Comparison of ENCODE assay signal across 19 cellular contexts in genomic region chr10:27150261-27150660, GRCh38. TPM values are rescaled to one million over a fixed set of nuclear protein-coding genes. Genes with fewer than 3 reads are reported as not detected.
DNase-seq lines count a peak whose midpoint lies in the region; ATAC-seq and TF ChIP-seq lines count a peak whose summit lies in the region.
"Had no signal": no experiment of that assay in that cellular context is flagged by ENCODE, and none has a peak within 500 bp of the region (broad histone marks: within the 10 kb centered on the region; RNA-seq: fewer than 3 reads in every experiment).

No MANE protein-coding gene starts in this region.

- ATAC-seq in T-helper 17 cell: no peak
- ATAC-seq: activated T-cell treated with anti-CD3 and anti-CD28 coated beads, Interleukin-2, amount 50 U/mL, for 72 hours; stimulated activated memory B cell treated with anti-CD40 and anti-IgM and Interleukin-4, amounts not matched to agents 10 μg/mL and 1 μg/mL and 100 μg/mL, for 72 hours had no signal

- POLR2A ChIA-PET in activated CD4-positive, alpha-beta memory T cell treated with anti-CD3 and anti-CD28 coated beads, Interleukin-2, amount 10 ng/mL, durations not matched to agents 7 days and 5 days (lab: Charles Lee): no interaction called here

- H3K27ac Mint-ChIP-seq in activated naive CD4-positive, alpha-beta T cell treated with anti-CD3 and anti-CD28 coated beads, Interleukin-2, amount 50 U/mL, for 24 hours: no peak overlapping the region
- H3K27ac Mint-ChIP-seq in IgD-negative memory B cell (peak overlapping the region in 2 of 3 donors; percentile 13 to 33), brain (peak overlapping the region in 4 of 5 experiments; percentile 17 to 71 (median 38)), progenitor cell of endocrine pancreas (no peak overlapping the region), T-helper 17 cell (no peak overlapping the region)
- H3K27ac Mint-ChIP-seq in activated CD4-positive, alpha-beta memory T cell treated with anti-CD3 and anti-CD28 coated beads, Interleukin-2, amount 10 ng/mL, durations not matched to agents 7 days and 5 days: no peak overlapping the region
- H3K27ac Mint-ChIP-seq: activated CD4-positive, alpha-beta memory T cell treated with anti-CD3 and anti-CD28 coated beads for 36 hours; stimulated activated memory B cell treated with anti-CD40 and anti-IgM and Interleukin-4, amounts not matched to agents 10 μg/mL and 1 μg/mL and 100 μg/mL, for 72 hours had no signal

- H3K9me3 ChIP-seq in T-helper 17 cell (ENCODE audit: control insufficient read depth, low read length, poor library complexity, severe bottlenecking): no peaks in the 10 kb centered on the region
- H3K9me3 ChIP-seq: BLaER1 treated with 17β-estradiol and CSF1 and Interleukin-3, amounts not matched to agents 10 nM and 100 nM; HAP-1; testis had no signal

- no peaks in the 10 kb centered on the region for H3K27me3 Mint-ChIP-seq in activated naive CD4-positive, alpha-beta T cell treated with anti-CD3 and anti-CD28 coated beads, Interleukin-2, amount 50 U/mL, for 24 hours
- H3K27me3 Mint-ChIP-seq in IgD-negative memory B cell: no peaks in the 10 kb centered on the region
- peaks cover 21% of the 10 kb centered on the region for H3K27me3 Mint-ChIP-seq in brain
- no peaks in the 10 kb centered on the region for H3K27me3 Mint-ChIP-seq in progenitor cell of endocrine pancreas
- H3K27me3 Mint-ChIP-seq in activated CD4-positive, alpha-beta memory T cell treated with anti-CD3 and anti-CD28 coated beads, Interleukin-2, amount 10 ng/mL, durations not matched to agents 7 days and 5 days: no peaks in the 10 kb centered on the region
- no peaks in the 10 kb centered on the region for H3K27me3 Mint-ChIP-seq in T-helper 17 cell
- H3K27me3 Mint-ChIP-seq: activated CD4-positive, alpha-beta memory T cell treated with anti-CD3 and anti-CD28 coated beads for 36 hours; stimulated activated memory B cell treated with anti-CD40 and anti-IgM and Interleukin-4, amounts not matched to agents 10 μg/mL and 1 μg/mL and 100 μg/mL, for 72 hours had no signal

- H3K36me3 Mint-ChIP-seq in activated naive CD4-positive, alpha-beta T cell treated with anti-CD3 and anti-CD28 coated beads, Interleukin-2, amount 50 U/mL, for 24 hours: peaks cover 22% of the 10 kb centered on the region
- H3K36me3 Mint-ChIP-seq in IgD-negative memory B cell (peaks cover 5% of the 10 kb centered on the region), brain (peaks cover 69% of the 10 kb centered on the region), progenitor cell of endocrine pancreas (ENCODE audit: insufficient read depth) (peaks cover 23% of the 10 kb centered on the region), T-helper 17 cell (ENCODE audit: low read depth) (peaks cover 5% of the 10 kb centered on the region)
- H3K36me3 Mint-ChIP-seq in activated CD4-positive, alpha-beta memory T cell treated with anti-CD3 and anti-CD28 coated beads, Interleukin-2, amount 10 ng/mL, durations not matched to agents 7 days and 5 days (ENCODE audit: low read depth): peaks cover 72% of the 10 kb centered on the region

- no peak for TF ChIP-seq CTCF in brain (conservative IDR thresholded peaks at IDR 0.05)
- no peak for TF ChIP-seq CTCF in progenitor cell of endocrine pancreas (IDR thresholded peaks at IDR 0.05; ENCODE audit: unreplicated experiment)

- DNase-seq in activated naive CD4-positive, alpha-beta T cell treated with anti-CD3 and anti-CD28 coated beads, Interleukin-2, amount 50 U/mL, for 16 hours: no peak
- DNase-seq in progenitor cell of endocrine pancreas (ENCODE audit: low spot score, unreplicated experiment): no peak
- no peak for DNase-seq in activated CD4-positive, alpha-beta memory T cell treated with anti-CD3 and anti-CD28 coated beads, Interleukin-2, amount 10 ng/mL, durations not matched to agents 7 days and 5 days
- no peak for DNase-seq in T-helper 17 cell
- DNase-seq: activated CD4-positive, alpha-beta memory T cell treated with anti-CD3 and anti-CD28 coated beads for 36 hours; activated T-cell treated with anti-CD3 and anti-CD28 coated beads, Interleukin-2, amount 50 U/mL, for 72 hours; head of caudate nucleus; IMR-90; NCI-H1417; NCI-H2107; NCI-H446; stimulated activated CD4-positive, alpha-beta T cell treated with anti-CD3 and anti-CD28 coated beads, Interleukin-4, amount 100 ng/mL, for 1 hour; testis had no signal

- CTCF ChIA-PET in activated CD4-positive, alpha-beta memory T cell treated with anti-CD3 and anti-CD28 coated beads, Interleukin-2, amount 10 ng/mL, durations not matched to agents 7 days and 5 days (lab: Charles Lee): no interaction called here

- peaks cover 67% of the 10 kb centered on the region for H3K4me1 Mint-ChIP-seq in activated naive CD4-positive, alpha-beta T cell treated with anti-CD3 and anti-CD28 coated beads, Interleukin-2, amount 50 U/mL, for 24 hours
- H3K4me1 Mint-ChIP-seq in IgD-negative memory B cell: peaks cover 25 to 28% (median 26%) of the 10 kb centered on the region in 3 donors
- peaks cover 65% of the 10 kb centered on the region for H3K4me1 Mint-ChIP-seq in brain
- peaks cover 14% of the 10 kb centered on the region for H3K4me1 Mint-ChIP-seq in progenitor cell of endocrine pancreas (ENCODE audit: low read depth)
- H3K4me1 Mint-ChIP-seq in activated CD4-positive, alpha-beta memory T cell treated with anti-CD3 and anti-CD28 coated beads, Interleukin-2, amount 10 ng/mL, durations not matched to agents 7 days and 5 days: peaks cover 50% of the 10 kb centered on the region
- H3K4me1 Mint-ChIP-seq in T-helper 17 cell: peaks cover 45% of the 10 kb centered on the region

- H3K9me3 Mint-ChIP-seq in activated naive CD4-positive, alpha-beta T cell treated with anti-CD3 and anti-CD28 coated beads, Interleukin-2, amount 50 U/mL, for 24 hours: no peaks in the 10 kb centered on the region
- H3K9me3 Mint-ChIP-seq in IgD-negative memory B cell: peaks cover 0 to 3% (median 0%) of the 10 kb centered on the region in 3 donors
- peaks cover 0 to 4% (median 0%) of the 10 kb centered on the region in 5 experiments for H3K9me3 Mint-ChIP-seq in brain
- no peaks in the 10 kb centered on the region for H3K9me3 Mint-ChIP-seq in progenitor cell of endocrine pancreas (ENCODE audit: low read depth)
- H3K9me3 Mint-ChIP-seq in activated CD4-positive, alpha-beta memory T cell treated with anti-CD3 and anti-CD28 coated beads, Interleukin-2, amount 10 ng/mL, durations not matched to agents 7 days and 5 days: no peaks in the 10 kb centered on the region
- H3K9me3 Mint-ChIP-seq: activated CD4-positive, alpha-beta memory T cell treated with anti-CD3 and anti-CD28 coated beads for 36 hours; activated T-cell treated with anti-CD3 and anti-CD28 coated beads, Interleukin-2, amount 50 U/mL, for 72 hours; stimulated activated memory B cell treated with anti-CD40 and anti-IgM and Interleukin-4, amounts not matched to agents 10 μg/mL and 1 μg/mL and 100 μg/mL, for 72 hours had no signal

- peak overlapping the region; percentile 37 for H3K4me3 Mint-ChIP-seq in activated naive CD4-positive, alpha-beta T cell treated with anti-CD3 and anti-CD28 coated beads, Interleukin-2, amount 50 U/mL, for 24 hours
- H3K4me3 Mint-ChIP-seq in IgD-negative memory B cell (peak overlapping the region in 2 of 4 donors; percentile 2 to 38), brain (peak overlapping the region; percentile 34 to 80 (median 62)), progenitor cell of endocrine pancreas (ENCODE audit: low read depth) (peak overlapping the region; percentile 35), T-helper 17 cell (no peak overlapping the region)
- no peak overlapping the region for H3K4me3 Mint-ChIP-seq in activated CD4-positive, alpha-beta memory T cell treated with anti-CD3 and anti-CD28 coated beads, Interleukin-2, amount 10 ng/mL, durations not matched to agents 7 days and 5 days
- H3K4me3 Mint-ChIP-seq: activated CD4-positive, alpha-beta memory T cell treated with anti-CD3 and anti-CD28 coated beads for 36 hours; activated T-cell treated with anti-CD3 and anti-CD28 coated beads, Interleukin-2, amount 50 U/mL, for 72 hours; stimulated activated memory B cell treated with anti-CD40 and anti-IgM and Interleukin-4, amounts not matched to agents 10 μg/mL and 1 μg/mL and 100 μg/mL, for 72 hours had no signal

RNA-seq across cellular contexts. Expression of gene YME1L1, which starts 3.9 kb away (rescaled TPM):
- 85.1 TPM for polyA plus RNA-seq in IgD-negative memory B cell
- polyA plus RNA-seq in brain (ENCODE audit: insufficient read depth, low read depth, low replicate concordance): 65.1 TPM
- total RNA-seq in progenitor cell of endocrine pancreas: 108 and 111 TPM in 2 replicates
- total RNA-seq in activated CD4-positive, alpha-beta memory T cell treated with anti-CD3 and anti-CD28 coated beads, Interleukin-2, amount 10 ng/mL, durations not matched to agents 7 days and 5 days: 100 to 1,000 TPM; 122 to 131 TPM
- 100 to 1,000 TPM; 137 to 149 TPM for total RNA-seq in T-helper 17 cell

RNA-seq across cellular contexts. Expression of gene MASTL, which starts 4.9 kb away (rescaled TPM):
- polyA plus RNA-seq in IgD-negative memory B cell (3.8 TPM), brain (ENCODE audit: insufficient read depth, low read depth, low replicate concordance) (12.5 TPM)
- total RNA-seq in progenitor cell of endocrine pancreas (15.0 TPM in 2 replicates), T-helper 17 cell (10 to 100 TPM; 24.9 to 26.4 TPM)
- total RNA-seq in activated CD4-positive, alpha-beta memory T cell treated with anti-CD3 and anti-CD28 coated beads, Interleukin-2, amount 10 ng/mL, durations not matched to agents 7 days and 5 days: 10 to 100 TPM; 38.0 to 40.1 TPM

RNA-seq across cellular contexts. Expression of gene ANKRD26, which starts 50.0 kb away (rescaled TPM):
- polyA plus RNA-seq in IgD-negative memory B cell (1.5 TPM), brain (ENCODE audit: insufficient read depth, low read depth, low replicate concordance) (0.56 TPM)
- total RNA-seq in progenitor cell of endocrine pancreas (18.2 and 23.0 TPM in 2 replicates), T-helper 17 cell (1 to 10 TPM; 4.4 to 5.3 TPM)
- 1 to 10 TPM; 5.2 to 6.1 TPM for total RNA-seq in activated CD4-positive, alpha-beta memory T cell treated with anti-CD3 and anti-CD28 coated beads, Interleukin-2, amount 10 ng/mL, durations not matched to agents 7 days and 5 days

Comparison
In these comparisons a context has a peak if more than half of its experiments do, and no peak if none do; other contexts are left out.
1. H3K27ac Mint-ChIP-seq: peak in IgD-negative memory B cell (2 of 3) and brain (4 of 5); none in activated naive CD4-positive, alpha-beta T cell treated with anti-CD3 and anti-CD28 coated beads, Interleukin-2, amount 50 U/mL, for 24 hours (single experiment), progenitor cell of endocrine pancreas (single experiment), activated CD4-positive, alpha-beta memory T cell treated with anti-CD3 and anti-CD28 coated beads, Interleukin-2, amount 10 ng/mL, durations not matched to agents 7 days and 5 days (single experiment) and T-helper 17 cell (single experiment).
2. H3K4me3 Mint-ChIP-seq: peak in activated naive CD4-positive, alpha-beta T cell treated with anti-CD3 and anti-CD28 coated beads, Interleukin-2, amount 50 U/mL, for 24 hours (single experiment), brain (5 of 5) and progenitor cell of endocrine pancreas (single experiment); none in activated CD4-positive, alpha-beta memory T cell treated with anti-CD3 and anti-CD28 coated beads, Interleukin-2, amount 10 ng/mL, durations not matched to agents 7 days and 5 days (single experiment) and T-helper 17 cell (single experiment).